In the genomic region with DNA sequence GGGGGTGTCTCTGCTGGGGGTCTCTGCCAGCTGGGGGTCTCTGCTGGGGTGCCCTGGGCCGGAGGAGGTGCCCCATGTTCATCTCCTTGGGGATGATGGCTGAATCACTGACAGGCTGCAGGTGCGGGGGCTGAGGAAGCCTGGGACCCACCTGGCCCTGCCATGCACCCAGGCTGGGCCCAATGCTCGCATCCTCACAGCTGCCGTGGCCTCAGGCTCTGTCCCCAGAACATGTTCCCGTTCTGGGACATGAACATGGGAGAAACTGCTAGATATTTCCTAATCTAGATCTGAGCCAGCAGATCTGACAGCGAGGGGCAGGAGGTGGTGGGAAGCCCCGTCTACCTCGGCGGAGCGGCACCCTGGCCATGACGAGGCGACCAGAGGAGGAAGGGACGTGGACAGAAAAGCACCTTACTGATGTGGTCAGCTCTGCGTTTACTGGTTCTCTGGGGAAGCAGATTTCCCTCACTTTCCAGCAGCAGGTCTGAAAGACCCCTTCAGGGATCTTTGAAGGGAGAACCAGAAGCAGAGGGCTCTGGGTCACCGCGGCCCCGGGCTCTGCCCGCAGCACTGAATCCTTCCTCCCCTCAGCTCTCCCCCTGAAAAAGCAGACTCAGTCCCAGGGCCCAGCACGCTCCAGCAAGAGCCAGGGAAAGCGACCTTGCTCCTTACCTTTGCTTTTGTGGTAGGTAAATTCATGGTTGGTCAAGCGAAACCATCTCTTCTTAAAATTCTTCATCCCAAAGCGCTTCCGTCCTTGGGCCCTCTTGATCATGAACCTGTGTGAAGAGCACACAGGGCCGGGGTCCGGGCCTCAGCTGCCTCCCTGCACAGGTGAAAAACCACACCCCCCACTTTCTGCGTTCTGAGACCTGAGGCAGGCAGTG, we compare ENCODE assay signal across 1 cellular context.
TF ChIP-seq lines count a peak whose summit lies in the region.

No MANE protein-coding gene starts in this region.

TF ChIP-seq in WTC11, 78 proteins besides CTCF, POLR2A, EP300 and RAD21 (continued from another document):
- TF ChIP-seq, protein P1, sequence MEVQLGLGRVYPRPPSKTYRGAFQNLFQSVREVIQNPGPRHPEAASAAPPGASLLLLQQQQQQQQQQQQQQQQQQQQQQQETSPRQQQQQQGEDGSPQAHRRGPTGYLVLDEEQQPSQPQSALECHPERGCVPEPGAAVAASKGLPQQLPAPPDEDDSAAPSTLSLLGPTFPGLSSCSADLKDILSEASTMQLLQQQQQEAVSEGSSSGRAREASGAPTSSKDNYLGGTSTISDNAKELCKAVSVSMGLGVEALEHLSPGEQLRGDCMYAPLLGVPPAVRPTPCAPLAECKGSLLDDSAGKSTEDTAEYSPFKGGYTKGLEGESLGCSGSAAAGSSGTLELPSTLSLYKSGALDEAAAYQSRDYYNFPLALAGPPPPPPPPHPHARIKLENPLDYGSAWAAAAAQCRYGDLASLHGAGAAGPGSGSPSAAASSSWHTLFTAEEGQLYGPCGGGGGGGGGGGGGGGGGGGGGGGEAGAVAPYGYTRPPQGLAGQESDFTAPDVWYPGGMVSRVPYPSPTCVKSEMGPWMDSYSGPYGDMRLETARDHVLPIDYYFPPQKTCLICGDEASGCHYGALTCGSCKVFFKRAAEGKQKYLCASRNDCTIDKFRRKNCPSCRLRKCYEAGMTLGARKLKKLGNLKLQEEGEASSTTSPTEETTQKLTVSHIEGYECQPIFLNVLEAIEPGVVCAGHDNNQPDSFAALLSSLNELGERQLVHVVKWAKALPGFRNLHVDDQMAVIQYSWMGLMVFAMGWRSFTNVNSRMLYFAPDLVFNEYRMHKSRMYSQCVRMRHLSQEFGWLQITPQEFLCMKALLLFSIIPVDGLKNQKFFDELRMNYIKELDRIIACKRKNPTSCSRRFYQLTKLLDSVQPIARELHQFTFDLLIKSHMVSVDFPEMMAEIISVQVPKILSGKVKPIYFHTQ (CRISPR knock-in tag; IDR thresholded peaks at IDR 0.05): no peak
- TF ChIP-seq, protein P2, sequence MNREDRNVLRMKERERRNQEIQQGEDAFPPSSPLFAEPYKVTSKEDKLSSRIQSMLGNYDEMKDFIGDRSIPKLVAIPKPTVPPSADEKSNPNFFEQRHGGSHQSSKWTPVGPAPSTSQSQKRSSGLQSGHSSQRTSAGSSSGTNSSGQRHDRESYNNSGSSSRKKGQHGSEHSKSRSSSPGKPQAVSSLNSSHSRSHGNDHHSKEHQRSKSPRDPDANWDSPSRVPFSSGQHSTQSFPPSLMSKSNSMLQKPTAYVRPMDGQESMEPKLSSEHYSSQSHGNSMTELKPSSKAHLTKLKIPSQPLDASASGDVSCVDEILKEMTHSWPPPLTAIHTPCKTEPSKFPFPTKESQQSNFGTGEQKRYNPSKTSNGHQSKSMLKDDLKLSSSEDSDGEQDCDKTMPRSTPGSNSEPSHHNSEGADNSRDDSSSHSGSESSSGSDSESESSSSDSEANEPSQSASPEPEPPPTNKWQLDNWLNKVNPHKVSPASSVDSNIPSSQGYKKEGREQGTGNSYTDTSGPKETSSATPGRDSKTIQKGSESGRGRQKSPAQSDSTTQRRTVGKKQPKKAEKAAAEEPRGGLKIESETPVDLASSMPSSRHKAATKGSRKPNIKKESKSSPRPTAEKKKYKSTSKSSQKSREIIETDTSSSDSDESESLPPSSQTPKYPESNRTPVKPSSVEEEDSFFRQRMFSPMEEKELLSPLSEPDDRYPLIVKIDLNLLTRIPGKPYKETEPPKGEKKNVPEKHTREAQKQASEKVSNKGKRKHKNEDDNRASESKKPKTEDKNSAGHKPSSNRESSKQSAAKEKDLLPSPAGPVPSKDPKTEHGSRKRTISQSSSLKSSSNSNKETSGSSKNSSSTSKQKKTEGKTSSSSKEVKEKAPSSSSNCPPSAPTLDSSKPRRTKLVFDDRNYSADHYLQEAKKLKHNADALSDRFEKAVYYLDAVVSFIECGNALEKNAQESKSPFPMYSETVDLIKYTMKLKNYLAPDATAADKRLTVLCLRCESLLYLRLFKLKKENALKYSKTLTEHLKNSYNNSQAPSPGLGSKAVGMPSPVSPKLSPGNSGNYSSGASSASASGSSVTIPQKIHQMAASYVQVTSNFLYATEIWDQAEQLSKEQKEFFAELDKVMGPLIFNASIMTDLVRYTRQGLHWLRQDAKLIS (CRISPR knock-in tag; IDR thresholded peaks at IDR 0.05; ENCODE audit: borderline replicate concordance): no peak
- TF ChIP-seq NFE2L1 (CRISPR knock-in tag; IDR thresholded peaks at IDR 0.05) (no peak), FOXK1 (CRISPR knock-in tag; IDR thresholded peaks at IDR 0.05) (no peak), SMAD4 (CRISPR knock-in tag; IDR thresholded peaks at IDR 0.05) (no peak), GRHL2 (CRISPR knock-in tag; IDR thresholded peaks at IDR 0.05; ENCODE audit: insufficient replicate concordance, severe bottlenecking) (no peak), HMGA2 (CRISPR knock-in tag; IDR thresholded peaks at IDR 0.05) (no peak), ZNF121 (CRISPR knock-in tag; IDR thresholded peaks at IDR 0.05) (no peak), TCF7 (CRISPR knock-in tag; IDR thresholded peaks at IDR 0.05; ENCODE audit: low read depth) (no peak), ZNF232 (CRISPR knock-in tag; IDR thresholded peaks at IDR 0.05) (no peak), ZNF263 (CRISPR knock-in tag; IDR thresholded peaks at IDR 0.05; ENCODE audit: low read depth) (no peak), ZBTB21 (CRISPR knock-in tag; IDR thresholded peaks at IDR 0.05; ENCODE audit: borderline replicate concordance) (no peak), ZNF671 (CRISPR knock-in tag; IDR thresholded peaks at IDR 0.05) (no peak), RELA (CRISPR knock-in tag; IDR thresholded peaks at IDR 0.05; ENCODE audit: borderline replicate concordance) (no peak), ZNF423 (CRISPR knock-in tag; IDR thresholded peaks at IDR 0.05) (no peak)
- TF ChIP-seq, protein P3, sequence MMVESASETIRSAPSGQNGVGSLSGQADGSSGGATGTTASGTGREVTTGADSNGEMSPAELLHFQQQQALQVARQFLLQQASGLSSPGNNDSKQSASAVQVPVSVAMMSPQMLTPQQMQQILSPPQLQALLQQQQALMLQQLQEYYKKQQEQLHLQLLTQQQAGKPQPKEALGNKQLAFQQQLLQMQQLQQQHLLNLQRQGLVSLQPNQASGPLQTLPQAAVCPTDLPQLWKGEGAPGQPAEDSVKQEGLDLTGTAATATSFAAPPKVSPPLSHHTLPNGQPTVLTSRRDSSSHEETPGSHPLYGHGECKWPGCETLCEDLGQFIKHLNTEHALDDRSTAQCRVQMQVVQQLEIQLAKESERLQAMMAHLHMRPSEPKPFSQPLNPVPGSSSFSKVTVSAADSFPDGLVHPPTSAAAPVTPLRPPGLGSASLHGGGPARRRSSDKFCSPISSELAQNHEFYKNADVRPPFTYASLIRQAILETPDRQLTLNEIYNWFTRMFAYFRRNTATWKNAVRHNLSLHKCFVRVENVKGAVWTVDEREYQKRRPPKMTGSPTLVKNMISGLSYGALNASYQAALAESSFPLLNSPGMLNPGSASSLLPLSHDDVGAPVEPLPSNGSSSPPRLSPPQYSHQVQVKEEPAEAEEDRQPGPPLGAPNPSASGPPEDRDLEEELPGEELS (CRISPR knock-in tag; IDR thresholded peaks at IDR 0.05): no peak
- TF ChIP-seq, protein P4, sequence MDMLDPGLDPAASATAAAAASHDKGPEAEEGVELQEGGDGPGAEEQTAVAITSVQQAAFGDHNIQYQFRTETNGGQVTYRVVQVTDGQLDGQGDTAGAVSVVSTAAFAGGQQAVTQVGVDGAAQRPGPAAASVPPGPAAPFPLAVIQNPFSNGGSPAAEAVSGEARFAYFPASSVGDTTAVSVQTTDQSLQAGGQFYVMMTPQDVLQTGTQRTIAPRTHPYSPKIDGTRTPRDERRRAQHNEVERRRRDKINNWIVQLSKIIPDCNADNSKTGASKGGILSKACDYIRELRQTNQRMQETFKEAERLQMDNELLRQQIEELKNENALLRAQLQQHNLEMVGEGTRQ (CRISPR knock-in tag; IDR thresholded peaks at IDR 0.05): no peak
- TF ChIP-seq, protein P5, sequence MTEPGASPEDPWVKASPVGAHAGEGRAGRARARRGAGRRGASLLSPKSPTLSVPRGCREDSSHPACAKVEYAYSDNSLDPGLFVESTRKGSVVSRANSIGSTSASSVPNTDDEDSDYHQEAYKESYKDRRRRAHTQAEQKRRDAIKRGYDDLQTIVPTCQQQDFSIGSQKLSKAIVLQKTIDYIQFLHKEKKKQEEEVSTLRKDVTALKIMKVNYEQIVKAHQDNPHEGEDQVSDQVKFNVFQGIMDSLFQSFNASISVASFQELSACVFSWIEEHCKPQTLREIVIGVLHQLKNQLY (CRISPR knock-in tag; IDR thresholded peaks at IDR 0.05): no peak
